Comparison of ENCODE assay signal across 1 cellular context in genomic region chr7:130444230-130444629, GRCh38.
TF ChIP-seq lines count a peak whose summit lies in the region.

No MANE protein-coding gene starts in this region.

TF ChIP-seq in IMR-90, 13 proteins besides CTCF, POLR2A, EP300 and RAD21:
- TF ChIP-seq RCOR1 (IDR thresholded peaks at IDR 0.05; ENCODE audit: insufficient replicate concordance, low read length) (no peak), SMC3 (IDR thresholded peaks at IDR 0.05; ENCODE audit: low read depth, low read length) (no peak), FOS (IDR thresholded peaks at IDR 0.05; ENCODE audit: low read depth, low read length) (no peak), MXI1 (IDR thresholded peaks at IDR 0.05; ENCODE audit: borderline replicate concordance, low read depth, low read length) (no peak), MAZ (IDR thresholded peaks at IDR 0.05; ENCODE audit: borderline replicate concordance, low read depth, low read length) (no peak), ELK1 (IDR thresholded peaks at IDR 0.05; ENCODE audit: borderline replicate concordance, low read depth, low read length) (no peak), NFE2L2 (IDR thresholded peaks at IDR 0.05; ENCODE audit: low read depth, low read length) (no peak), CEBPB (IDR thresholded peaks at IDR 0.05; ENCODE audit: low read depth, low read length) (no peak), RFX5 (IDR thresholded peaks at IDR 0.05; ENCODE audit: low read depth, low read length) (no peak), CHD1 (IDR thresholded peaks at IDR 0.05; ENCODE audit: low read depth, low read length) (no peak), USF2 (IDR thresholded peaks at IDR 0.05; ENCODE audit: low read depth, low read length) (no peak), BHLHE40 (IDR thresholded peaks at IDR 0.05; ENCODE audit: low read depth, low read length) (no peak), MAFK (IDR thresholded peaks at IDR 0.05; ENCODE audit: low read depth, low read length) (no peak)
